24 cellular contexts compared by ENCODE assay signal in the genomic region with DNA sequence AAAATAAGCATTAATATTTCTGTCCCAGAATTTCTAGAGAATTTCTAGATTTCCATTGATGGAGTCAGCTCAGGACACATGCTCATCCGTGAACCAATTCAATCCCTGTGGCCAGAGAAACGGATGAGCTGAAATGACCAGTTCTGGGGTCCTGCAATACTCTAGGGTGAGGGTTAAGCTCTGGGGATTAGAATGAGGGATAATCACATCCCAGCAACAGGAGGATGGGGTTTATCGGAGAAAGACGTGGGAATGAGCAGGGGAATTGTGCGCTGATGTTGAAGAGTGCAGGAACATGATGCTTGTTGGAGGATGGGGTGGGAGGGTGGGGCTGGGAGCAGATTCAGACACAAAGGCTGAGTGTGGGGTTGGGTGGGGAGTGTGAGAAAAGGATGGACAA.
"Had no signal": no experiment of that assay in that cellular context is flagged by ENCODE, and none has a peak within 500 bp of the region (broad histone marks: within the 10 kb centered on the region; RNA-seq: fewer than 3 reads in every experiment).

No MANE protein-coding gene starts in this region.

- H3K9me3 ChIP-seq: esophagus muscularis mucosa, gastrocnemius medialis had no signal

- H3K36me3 ChIP-seq: brain microvascular endothelial cell, esophagus muscularis mucosa, gastrocnemius medialis, heart left ventricle had no signal

- DNase-seq: activated CD4-positive, alpha-beta T cell treated with anti-CD3 and anti-CD28 coated beads for 48 hours; activated CD4-positive, alpha-beta T cell treated with anti-CD3 and anti-CD28 coated beads, Interleukin-2, amount 50 U/mL, for 1 hour; activated CD4-positive, alpha-beta T cell treated with anti-CD3 and anti-CD28 coated beads, Interleukin-2, amount 50 U/mL, for 48 hours; activated CD8-positive, alpha-beta memory T cell treated with anti-CD3 and anti-CD28 coated beads for 24 hours; activated CD8-positive, alpha-beta T cell treated with anti-CD3 and anti-CD28 coated beads for 36 hours; activated effector memory CD4-positive, alpha-beta T cell treated with Interleukin-2 at 50 U/mL for 16 hours; activated gamma-delta T cell treated with Interleukin-2 at 50 U/mL for 16 hours; activated naive CD4-positive, alpha-beta T cell treated with anti-CD3 and anti-CD28 coated beads, Interleukin-2, amount 50 U/mL, for 16 hours; activated naive CD4-positive, alpha-beta T cell treated with Interleukin-2 at 50 U/mL for 16 hours; activated T-cell treated with anti-CD3 and anti-CD28 coated beads, Interleukin-2, amount 50 U/mL, for 4 hours; amniotic stem cell; anterior cingulate cortex; brain microvascular endothelial cell; cortex of kidney; dermis blood vessel endothelial cell; effector CD4-positive, alpha-beta T cell; effector memory CD8-positive, alpha-beta T cell; erythroblast; foreskin keratinocyte; gastrocnemius medialis; glutamatergic neuron; heart left ventricle; T-helper 2 cell had no signal

- H3K27me3 ChIP-seq: brain microvascular endothelial cell, esophagus muscularis mucosa, foreskin keratinocyte, gastrocnemius medialis, heart left ventricle had no signal

- H3K4me3 ChIP-seq: esophagus muscularis mucosa, gastrocnemius medialis, heart left ventricle had no signal

- H3K27ac ChIP-seq: brain microvascular endothelial cell, esophagus muscularis mucosa, foreskin keratinocyte, gastrocnemius medialis, heart left ventricle had no signal
